Comparison of ENCODE assay signal across 9 cellular contexts in the genomic region with DNA sequence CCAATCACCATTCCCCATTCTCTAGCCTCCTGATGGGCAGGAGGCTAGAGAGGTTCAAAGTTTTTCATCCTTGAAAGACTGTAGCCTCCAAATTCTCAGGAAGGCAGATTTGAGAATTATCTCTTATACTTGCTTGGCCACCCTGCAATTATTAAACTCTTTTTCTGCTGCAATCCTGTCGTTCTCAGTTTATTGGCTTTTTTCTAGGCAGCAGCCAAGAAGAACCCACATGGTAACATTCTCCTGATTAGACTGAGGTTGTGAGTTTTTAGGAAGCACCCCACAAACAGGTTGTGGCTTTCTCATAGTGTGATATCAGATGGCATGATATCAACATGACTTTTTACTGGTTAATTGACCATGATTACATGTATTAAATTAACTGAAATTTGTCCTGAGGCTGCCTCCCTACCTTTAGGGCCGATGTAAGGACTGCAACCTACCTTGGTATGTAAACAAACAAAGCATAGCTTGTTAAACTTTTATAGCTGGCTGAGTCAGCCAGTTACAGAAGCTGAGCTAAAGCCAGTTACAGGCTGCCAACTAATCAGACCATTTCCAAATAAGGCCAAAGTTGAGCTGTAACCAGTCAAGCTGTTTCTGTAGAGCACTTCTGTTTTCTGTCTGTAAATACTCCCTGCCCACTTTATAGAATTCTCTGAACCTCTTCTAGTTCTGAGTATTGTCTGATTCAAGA. TPM values are rescaled to one million over a fixed set of nuclear protein-coding genes. Genes with fewer than 3 reads are reported as not detected.
A peak's percentile ranks its signal among the peaks of the same experiment; 100 is the strongest.
DNase-seq lines count a peak whose midpoint lies in the region; ATAC-seq and TF ChIP-seq lines count a peak whose summit lies in the region.
"Had no signal": no experiment of that assay in that cellular context is flagged by ENCODE, and none has a peak within 500 bp of the region (broad histone marks: within the 10 kb centered on the region; RNA-seq: fewer than 3 reads in every experiment).

No MANE protein-coding gene starts in this region.

- H3K4me1 ChIP-seq in OCI-LY3 (ENCODE audit: low read length) (peaks cover 36% of the 10 kb centered on the region), tibial artery (peaks cover 0 to 18% (median 8%) of the 10 kb centered on the region in 4 donors)

- intact Hi-C loops in tibial artery (cut with DNase I; ENCODE audit: low total_unique reads): no loop called here

- H3K79me2 ChIP-seq in OCI-LY3 (ENCODE audit: low read length): peaks cover 17% of the 10 kb centered on the region

- peaks cover 19% of the 10 kb centered on the region for H3K36me3 ChIP-seq in OCI-LY3 (replicated peaks; ENCODE audit: low read depth, low read length)
- no peaks in the 10 kb centered on the region for H3K36me3 ChIP-seq in tibial artery

- H3K27ac ChIP-seq in OCI-LY3 (ENCODE audit: low read length): peak overlapping the region; percentile 85
- peak overlapping the region; percentile 30 to 44 for H3K27ac ChIP-seq in tibial artery

- no peak overlapping the region for H3K4me2 ChIP-seq in OCI-LY3 (ENCODE audit: low read length)

- ATAC-seq in GM21515 (IDR thresholded peaks at IDR 0.05; ENCODE audit: unreplicated experiment) (no peak), HG03139 (IDR thresholded peaks at IDR 0.05; ENCODE audit: unreplicated experiment) (no peak)

- DNase-seq in DMS79 (lab: John Stamatoyannopoulos, UW): peak; percentile 1
- DNase-seq in DMS79 treated with DMSO at 0.1 percent for 48 hours (lab: John Stamatoyannopoulos, UW): no peak
- DNase-seq in fibroblast of the aortic adventitia (ENCODE audit: low read depth): peak; percentile 49
- DNase-seq in tibial artery: no peak
- DNase-seq in effector CD4-positive, alpha-beta T cell: no peak
- DNase-seq: activated naive CD4-positive, alpha-beta T cell treated with anti-CD3 and anti-CD28 coated beads for 36 hours had no signal

- no peak overlapping the region for H3K9ac ChIP-seq in OCI-LY3 (ENCODE audit: low read length)

- no peaks in the 10 kb centered on the region for H4K20me1 ChIP-seq in OCI-LY3 (ENCODE audit: insufficient read depth, low read length)

- H3K9me3 ChIP-seq in OCI-LY3 (ENCODE audit: insufficient read depth, low read length) (peaks cover 6% of the 10 kb centered on the region), tibial artery (no peaks in the 10 kb centered on the region)

- H3K4me3 ChIP-seq in OCI-LY3 (ENCODE audit: low read length) (no peak overlapping the region), fibroblast of the aortic adventitia (ENCODE audit: low read depth, low read length) (no peak overlapping the region), tibial artery (no peak overlapping the region)

- no peak for TF ChIP-seq CTCF in OCI-LY3 (IDR thresholded peaks at IDR 0.05; ENCODE audit: low read depth, low read length)
- no peak for TF ChIP-seq CTCF in fibroblast of the aortic adventitia (IDR thresholded peaks at IDR 0.05; ENCODE audit: insufficient read depth, low read length)
- no peak for TF ChIP-seq CTCF in tibial artery (IDR thresholded peaks at IDR 0.05)

- no peaks in the 10 kb centered on the region for H3K27me3 ChIP-seq in OCI-LY3 (ENCODE audit: low read depth, low read length)
- H3K27me3 ChIP-seq in tibial artery: no peaks in the 10 kb centered on the region

- H2AFZ ChIP-seq in OCI-LY3 (ENCODE audit: low read depth, low read length): no peak overlapping the region

RNA-seq across cellular contexts. Expression of a gene that starts 3.2 kb away (rescaled TPM):
- total RNA-seq in fibroblast of the aortic adventitia (ENCODE audit: low replicate concordance): 8.6 and 8.7 TPM in 2 replicates

Comparison
In these comparisons a context has a peak if more than half of its experiments do, and no peak if none do; other contexts are left out.
1. DNase-seq: peak in DMS79 (single experiment) and fibroblast of the aortic adventitia (single experiment); none in DMS79 treated with DMSO at 0.1 percent for 48 hours (single experiment), tibial artery (0 of 2) and effector CD4-positive, alpha-beta T cell (single experiment).